25 cellular contexts compared by ENCODE assay signal in the genomic region with DNA sequence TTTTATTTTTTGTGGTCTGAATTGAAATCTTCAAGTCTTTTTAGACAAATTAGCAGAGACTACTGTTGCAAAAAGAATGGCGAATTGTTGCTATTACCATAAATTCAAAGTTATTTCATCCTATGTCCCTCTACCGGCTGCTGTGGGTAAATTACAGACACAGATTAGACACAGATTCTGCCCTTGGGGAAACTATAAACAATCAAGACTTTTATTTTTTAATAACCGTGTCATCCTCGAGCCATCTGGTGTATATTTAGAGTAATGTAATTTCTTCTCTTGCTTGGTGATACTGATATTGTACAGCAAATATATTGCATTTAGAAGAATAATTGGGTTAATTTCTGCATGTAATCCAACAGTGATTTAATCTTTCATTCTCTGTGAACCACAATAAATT.
A peak's percentile ranks its signal among the peaks of the same experiment; 100 is the strongest.
DNase-seq lines count a peak whose midpoint lies in the region; ATAC-seq, FAIRE-seq and TF ChIP-seq lines count a peak whose summit lies in the region.
"Had no signal": no experiment of that assay in that cellular context is flagged by ENCODE, and none has a peak within 500 bp of the region (broad histone marks: within the 10 kb centered on the region; RNA-seq: fewer than 3 reads in every experiment).

No MANE protein-coding gene starts in this region.

- peak; percentile 28 for TF ChIP-seq CTCF in AG04449 (IDR thresholded peaks at IDR 0.05; ENCODE audit: insufficient read depth, low read length, missing control alignments)
- peak; percentile 44 for TF ChIP-seq CTCF in fibroblast of mammary gland (conservative IDR thresholded peaks at IDR 0.05; ENCODE audit: control insufficient read depth, insufficient read depth, low read depth, low read length)
- no peak for TF ChIP-seq CTCF in kidney (IDR thresholded peaks at IDR 0.05; ENCODE audit: borderline replicate concordance, extremely low read depth, insufficient read depth)

- ATAC-seq in GM21619 (IDR thresholded peaks at IDR 0.05; ENCODE audit: unreplicated experiment) (no peak), HG02981 (IDR thresholded peaks at IDR 0.05; ENCODE audit: unreplicated experiment) (no peak)
- ATAC-seq: activated naive CD8-positive, alpha-beta T cell treated with anti-CD3 and anti-CD28 coated beads, Interleukin-2, amount 50 U/mL, for 24 hours; gastrocnemius medialis; K562; Panc1; sciatic nerve; WTC11 had no signal

- intact Hi-C loops in kidney (cut with DNase I) = no loop called here

- CTCF ChIA-PET in AG04449 (lab: Yijun Ruan, JAX) = no interaction called here

- FAIRE-seq in kidney (lab: Jason Lieb, UNC) = no peak
- FAIRE-seq: A204.1, K562 had no signal

- DNase-seq in AG04449 (ENCODE audit: low read depth, low spot score) (no peak), GM03348 (ENCODE audit: low spot score) (peak; percentile 11), SK-MEL-5 (ENCODE audit: low read depth, low spot score) (peak; percentile 58), fibroblast of mammary gland (ENCODE audit: low read depth) (no peak), kidney (no peak), NCI-H2227 treated with DMSO at 0.1 percent for 48 hours (lab: John Stamatoyannopoulos, UW) (no peak)
- DNase-seq: activated naive CD8-positive, alpha-beta T cell treated with anti-CD3 and anti-CD28 coated beads, Interleukin-2, amount 50 U/mL, for 24 hours; Calu3; central memory CD4-positive, alpha-beta T cell; effector memory CD4-positive, alpha-beta T cell; gastrocnemius medialis; GOT3; NCI-H2107; NCI-H526; occipital lobe; stimulated activated CD4-positive, alpha-beta T cell treated with anti-CD3 and anti-CD28 coated beads, Interleukin-2, amount 100 ng/mL, for 24 hours; uterus had no signal

- no peaks in the 10 kb centered on the region for H3K4me1 ChIP-seq in kidney (ENCODE audit: control insufficient read depth in 1 of 2, insufficient read depth in 1 of 2, low read depth in 1 of 2, low read length in 2 of 2)
- H3K4me1 ChIP-seq: gastrocnemius medialis, uterus had no signal

- H3K9me3 ChIP-seq in kidney (ENCODE audit: control insufficient read depth in 1 of 2, low read length in 2 of 2) = no peaks in the 10 kb centered on the region
- H3K9me3 ChIP-seq: uterus had no signal

- H3K9ac ChIP-seq in kidney (ENCODE audit: low read length in 2 of 2) = no peak overlapping the region

- POLR2A ChIA-PET in AG04449 (lab: Yijun Ruan, JAX) = no interaction called here

- no peak overlapping the region for H3K4me3 ChIP-seq in AG04449 (ENCODE audit: low read depth, low read length)
- no peak overlapping the region for H3K4me3 ChIP-seq in fibroblast of mammary gland (ENCODE audit: control insufficient read depth, low read depth, low read length)
- no peak overlapping the region for H3K4me3 ChIP-seq in kidney (ENCODE audit: low read length in 2 of 2)
- H3K4me3 ChIP-seq: gastrocnemius medialis, K562, uterus had no signal

- in situ Hi-C loops in SK-MEL-5 (cut with HindIII; ENCODE audit: low pct_unique_long_range_greater_than_20kb, low sequenced_read_pairs) = no loop called here

- no peak overlapping the region for H3K27ac ChIP-seq in kidney (ENCODE audit: low read depth in 2 of 2, low read length in 2 of 2)
- H3K27ac ChIP-seq: gastrocnemius medialis, HL-60, uterus had no signal

- H3K36me3 ChIP-seq in kidney (ENCODE audit: control insufficient read depth in 1 of 2, insufficient read depth in 2 of 2, low read length in 2 of 2) = no peaks in the 10 kb centered on the region
- H3K36me3 ChIP-seq: gastrocnemius medialis, uterus had no signal

Comparison
In these comparisons a context has a peak if more than half of its experiments do, and no peak if none do; other contexts are left out.
1. DNase-seq: peak in GM03348 (single experiment) and SK-MEL-5 (single experiment); none in AG04449 (single experiment), fibroblast of mammary gland (single experiment), kidney (single experiment) and NCI-H2227 treated with DMSO at 0.1 percent for 48 hours (single experiment).